Comparison of ENCODE assay signal across 8 cellular contexts in the genomic region with DNA sequence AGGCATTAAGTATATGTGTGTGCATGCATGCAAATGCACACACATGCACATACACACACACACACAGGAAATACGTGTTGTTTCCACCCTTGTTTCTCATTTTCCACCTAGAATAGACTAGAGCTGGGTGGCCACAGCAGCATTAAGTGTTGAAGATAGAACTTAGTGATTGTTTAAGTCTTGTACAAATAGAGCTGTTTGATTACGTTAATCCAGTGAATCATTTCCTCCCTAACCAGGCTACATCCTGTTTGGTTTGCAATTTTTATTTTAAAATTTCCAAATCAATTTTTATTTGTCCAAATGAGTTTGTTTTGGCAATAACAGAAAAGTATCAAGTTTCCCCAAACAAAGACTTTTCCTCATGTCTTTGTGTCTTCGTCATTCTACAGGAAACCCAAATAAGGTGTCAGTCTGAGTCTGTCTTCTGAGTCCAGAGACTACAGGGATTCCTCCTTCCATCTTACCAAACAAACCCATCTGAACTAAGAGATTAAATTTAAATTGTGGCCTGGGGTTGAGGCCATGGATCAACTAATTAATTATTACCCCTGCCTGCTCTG.
DNase-seq lines count a peak whose midpoint lies in the region; ATAC-seq, FAIRE-seq and TF ChIP-seq lines count a peak whose summit lies in the region.

No MANE protein-coding gene starts in this region.

- H4K20me1 ChIP-seq in BLaER1 treated with 17β-estradiol and CSF1 and Interleukin-3, amounts not matched to agents 10 nM and 100 nM = no peaks in the 10 kb centered on the region

- 8% methylated on average over 3 of the region's 3 CpGs for WGBS in right lobe of liver (ENCODE audit: insufficient coverage, low coverage, low lambda C conversion rate, missing lambda C conversion rate)

- no peaks in the 10 kb centered on the region for H3K27me3 ChIP-seq in BLaER1 treated with 17β-estradiol and CSF1 and Interleukin-3, amounts not matched to agents 10 nM and 100 nM
- H3K27me3 ChIP-seq in right lobe of liver = no peaks in the 10 kb centered on the region

- H3K27ac ChIP-seq in BLaER1 treated with 17β-estradiol and CSF1 and Interleukin-3, amounts not matched to agents 10 nM and 100 nM = peak overlapping the region in 10 of 11 experiments; percentile 24 to 61 (median 42); a peak in 14 of 22 replicates
- H3K27ac ChIP-seq in right lobe of liver = peak overlapping the region in 1 of 3 donors; percentile 54

- H3K4me2 ChIP-seq in BLaER1 treated with 17β-estradiol and CSF1 and Interleukin-3, amounts not matched to agents 10 nM and 100 nM = peak overlapping the region; percentile 3 to 75 (median 60); a peak in 21 of 22 replicates

- peak; percentile 73 to 94 (median 83) for ATAC-seq in right lobe of liver

- DNase-seq in HT-29 (ENCODE audit: low spot score) = peak; percentile 66
- peak; percentile 62 for DNase-seq in amniotic stem cell (lab: John Stamatoyannopoulos, UW)
- DNase-seq in right lobe of liver = no peak
- no peak for DNase-seq in GM12891 (ENCODE audit: insufficient read length, low spot score)
- no peak for DNase-seq in NCI-H1417 (lab: John Stamatoyannopoulos, UW)
- no peak for DNase-seq in ureter (ENCODE audit: low spot score)
- no peak for DNase-seq in activated CD4-positive, alpha-beta T cell treated with anti-CD3 and anti-CD28 coated beads, Interleukin-2, amount 50 U/mL, for 4 hours

- TF ChIP-seq CTCF in right lobe of liver (IDR thresholded peaks at IDR 0.05) = no peak

- no peaks in the 10 kb centered on the region for H3K9me3 ChIP-seq in BLaER1 treated with 17β-estradiol and CSF1 and Interleukin-3, amounts not matched to agents 10 nM and 100 nM (replicated peaks in 1 of 11)
- H3K9me3 ChIP-seq in right lobe of liver = no peaks in the 10 kb centered on the region

- peaks cover 11 to 22% (median 15%) of the 10 kb centered on the region in 10 experiments; a peak in 17 of 20 replicates for H3K4me1 ChIP-seq in BLaER1 treated with 17β-estradiol and CSF1 and Interleukin-3, amounts not matched to agents 10 nM and 100 nM
- H3K4me1 ChIP-seq in right lobe of liver = peaks cover 0 to 7% (median 0%) of the 10 kb centered on the region in 4 donors

- no peak overlapping the region; a peak in 1 of 22 replicates for H3K9ac ChIP-seq in BLaER1 treated with 17β-estradiol and CSF1 and Interleukin-3, amounts not matched to agents 10 nM and 100 nM

- no peak for FAIRE-seq in GM12891 (lab: Jason Lieb, UNC)

- TF ChIP-seq POLR2A in right lobe of liver (IDR thresholded peaks at IDR 0.05) (no peak), GM12891 (IDR thresholded peaks at IDR 0.05; ENCODE audit: low read depth, low read length) (no peak)

- H3K4me3 ChIP-seq in BLaER1 treated with 17β-estradiol and CSF1 and Interleukin-3, amounts not matched to agents 10 nM and 100 nM = no peak overlapping the region; a peak in 1 of 20 replicates
- no peak overlapping the region for H3K4me3 ChIP-seq in right lobe of liver

- no peaks in the 10 kb centered on the region for H3K36me3 ChIP-seq in BLaER1 treated with 17β-estradiol and CSF1 and Interleukin-3, amounts not matched to agents 10 nM and 100 nM
- H3K36me3 ChIP-seq in right lobe of liver = no peaks in the 10 kb centered on the region

- intact Hi-C loops in right lobe of liver (cut with DNase I) = no loop called here

TF ChIP-seq in GM12891, 5 proteins besides CTCF, POLR2A, EP300 and RAD21:
- TF ChIP-seq POU2F2 (IDR thresholded peaks at IDR 0.05; ENCODE audit: low read depth, low read length) = no peak

Comparison
In these comparisons a context has a peak if more than half of its experiments do, and no peak if none do; other contexts are left out.
1. DNase-seq: peak in HT-29 (single experiment) and amniotic stem cell (single experiment); none in right lobe of liver (0 of 3), GM12891 (single experiment), NCI-H1417 (0 of 3), ureter (single experiment) and activated CD4-positive, alpha-beta T cell treated with anti-CD3 and anti-CD28 coated beads, Interleukin-2, amount 50 U/mL, for 4 hours (0 of 2).